In genomic region chr5:106727071-106727470, GRCh38 we compare ENCODE assay signal across 18 cellular contexts.
A peak's percentile ranks its signal among the peaks of the same experiment; 100 is the strongest.
DNase-seq lines count a peak whose midpoint lies in the region; ATAC-seq and TF ChIP-seq lines count a peak whose summit lies in the region.
"Had no signal": no experiment of that assay in that cellular context is flagged by ENCODE, and none has a peak within 500 bp of the region (broad histone marks: within the 10 kb centered on the region; RNA-seq: fewer than 3 reads in every experiment).

No MANE protein-coding gene starts in this region.

- H3K4me2 ChIP-seq in PC-3 (ENCODE audit: low read length) = no peak overlapping the region
- no peak overlapping the region for H3K4me2 ChIP-seq in neural progenitor cell
- H3K4me2 ChIP-seq: BLaER1 had no signal

- no peaks in the 10 kb centered on the region for H4K20me1 ChIP-seq in PC-3 (ENCODE audit: low read length)
- H4K20me1 ChIP-seq in neural progenitor cell (ENCODE audit: low read depth) = no peaks in the 10 kb centered on the region
- H4K20me1 ChIP-seq: BLaER1 had no signal

- DNase-seq in PC-3 (no peak), foreskin melanocyte (peak; percentile 51), neural progenitor cell (ENCODE audit: low spot score) (no peak)
- DNase-seq: CD4-positive, CD25-positive, alpha-beta regulatory T cell; CD8-positive, alpha-beta T cell; DMS 273 treated with DMSO at 0.1 percent for 48 hours; DMS79; EL; GDM1; GOT3; HCEC 1CT had no signal

- H3K4me3 ChIP-seq in PC-3 (ENCODE audit: low read length) (no peak overlapping the region), neural progenitor cell (no peak overlapping the region)
- H3K4me3 ChIP-seq: BLaER1, GM12878 had no signal

- intact Hi-C loops in PC-3 (cut with micrococcal nuclease) = no loop called here

- no peak overlapping the region for H3K27ac Mint-ChIP-seq in neural progenitor cell
- H3K27ac Mint-ChIP-seq: B cell; CD4-positive, CD25-positive, alpha-beta regulatory T cell; CD8-positive, alpha-beta T cell had no signal

- POLR2A ChIA-PET in PC-3 (lab: Charles Lee; ENCODE audit: unreplicated experiment) = no interaction called here

- H3K9me2 ChIP-seq in PC-3 (replicated peaks; ENCODE audit: low read length) = no peaks in the 10 kb centered on the region

- ATAC-seq in PC-3 (peak; percentile 62; the same call in 1 of the 2 replicates), GM19467 (IDR thresholded peaks at IDR 0.05; ENCODE audit: unreplicated experiment) (no peak), GM18511 (IDR thresholded peaks at IDR 0.05; ENCODE audit: unreplicated experiment) (no peak), HG02763 (IDR thresholded peaks at IDR 0.05; ENCODE audit: unreplicated experiment) (no peak)
- ATAC-seq: CD8-positive, alpha-beta T cell; GM12878 had no signal

- peaks cover 2% of the 10 kb centered on the region for H3K27me3 Mint-ChIP-seq in neural progenitor cell (ENCODE audit: insufficient read depth, low read depth)
- H3K27me3 Mint-ChIP-seq: B cell; CD4-positive, CD25-positive, alpha-beta regulatory T cell had no signal

- H3K36me3 Mint-ChIP-seq in neural progenitor cell = peaks cover 2% of the 10 kb centered on the region
- H3K36me3 Mint-ChIP-seq: CD4-positive, CD25-positive, alpha-beta regulatory T cell; CD8-positive, alpha-beta T cell had no signal

- H3K4me1 Mint-ChIP-seq in neural progenitor cell = no peaks in the 10 kb centered on the region
- H3K4me1 Mint-ChIP-seq: B cell; CD4-positive, CD25-positive, alpha-beta regulatory T cell had no signal

- CTCF ChIA-PET in PC-3 (lab: Charles Lee) = no interaction called here

- H3F3A ChIP-seq in PC-3 (ENCODE audit: low read length, unreplicated experiment) (no peaks in the 10 kb centered on the region), neural progenitor cell (ENCODE audit: low read depth) (no peaks in the 10 kb centered on the region)

- no TSS peak for BruUV-seq in PC-3 (replicated peaks; lab: Mats Ljungman, UMichigan)

- H3K27ac ChIP-seq in PC-3 (ENCODE audit: low read length) (no peak overlapping the region), neural progenitor cell (no peak overlapping the region)
- H3K27ac ChIP-seq: BLaER1, C4-2B had no signal

- H3K36me3 ChIP-seq in PC-3 (ENCODE audit: low read depth, low read length) (no peaks in the 10 kb centered on the region), neural progenitor cell (no peaks in the 10 kb centered on the region)
- H3K36me3 ChIP-seq: BLaER1 had no signal

- H3K4me1 ChIP-seq in PC-3 (ENCODE audit: insufficient read depth, low read length) (no peaks in the 10 kb centered on the region), neural progenitor cell (no peaks in the 10 kb centered on the region)
- H3K4me1 ChIP-seq: BLaER1 had no signal

- H3K79me2 ChIP-seq in PC-3 (ENCODE audit: low read length) (no peaks in the 10 kb centered on the region), neural progenitor cell (ENCODE audit: low read depth) (no peaks in the 10 kb centered on the region)

- H3K9me3 Mint-ChIP-seq in neural progenitor cell = peaks cover 3% of the 10 kb centered on the region

- TF ChIP-seq CTCF in PC-3 (conservative IDR thresholded peaks at IDR 0.05; ENCODE audit: low read depth, low read length) = no peak
- TF ChIP-seq CTCF in neural progenitor cell (IDR thresholded peaks at IDR 0.05) = no peak

- no peaks in the 10 kb centered on the region for H3K9me3 ChIP-seq in PC-3 (ENCODE audit: low read length)
- H3K9me3 ChIP-seq in neural progenitor cell (ENCODE audit: low read depth) = no peaks in the 10 kb centered on the region

- no peak overlapping the region for H2AFZ ChIP-seq in PC-3 (ENCODE audit: low read length)
- peak overlapping the region; percentile 12 for H2AFZ ChIP-seq in neural progenitor cell (replicated peaks)

- H3K9ac ChIP-seq in PC-3 (ENCODE audit: low read length) (no peak overlapping the region), neural progenitor cell (no peak overlapping the region)
- H3K9ac ChIP-seq: BLaER1 had no signal

- H3K27me3 ChIP-seq in PC-3 (ENCODE audit: low read length) (no peaks in the 10 kb centered on the region), neural progenitor cell (no peaks in the 10 kb centered on the region)
- H3K27me3 ChIP-seq: BLaER1 had no signal

- no peak overlapping the region for H3K4me3 Mint-ChIP-seq in neural progenitor cell
- H3K4me3 Mint-ChIP-seq: B cell; CD4-positive, CD25-positive, alpha-beta regulatory T cell; CD8-positive, alpha-beta T cell had no signal
